In genomic region chr17:45091778-45092425, GRCh38 we compare ENCODE assay signal across 1 cellular context.
TF ChIP-seq lines count a peak whose summit lies in the region.

No MANE protein-coding gene starts in this region.

TF ChIP-seq in HCT116, 20 proteins besides CTCF, POLR2A, EP300 and RAD21 (continued from another document):
- TF ChIP-seq POLR2AphosphoS5 (IDR thresholded peaks at IDR 0.05; ENCODE audit: low read depth, low read length) (no peak), ELF1 (IDR thresholded peaks at IDR 0.05; ENCODE audit: borderline replicate concordance, low read depth) (no peak), REST (IDR thresholded peaks at IDR 0.05; ENCODE audit: low read depth) (no peak), CBX3 (IDR thresholded peaks at IDR 0.05; ENCODE audit: low read depth) (no peak)
- TF ChIP-seq, protein P1, sequence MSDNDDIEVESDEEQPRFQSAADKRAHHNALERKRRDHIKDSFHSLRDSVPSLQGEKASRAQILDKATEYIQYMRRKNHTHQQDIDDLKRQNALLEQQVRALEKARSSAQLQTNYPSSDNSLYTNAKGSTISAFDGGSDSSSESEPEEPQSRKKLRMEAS (IDR thresholded peaks at IDR 0.05), result no peak
